1 cellular context compared by ENCODE assay signal in genomic region chr17:30378191-30378796, GRCh38.
TF ChIP-seq lines count a peak whose summit lies in the region.

No MANE protein-coding gene starts in this region.

TF ChIP-seq in K562, 482 proteins besides CTCF, POLR2A, EP300 and RAD21 (continued from another document and continues in another):
- TF ChIP-seq ZBTB17 (CRISPR knock-in tag; IDR thresholded peaks at IDR 0.05) (no peak), HNRNPLL (IDR thresholded peaks at IDR 0.05; ENCODE audit: low read depth, low read length, poor library complexity, severe bottlenecking) (no peak), ZNF655 (CRISPR knock-in tag; IDR thresholded peaks at IDR 0.05) (no peak), ZNF121 (CRISPR knock-in tag; conservative IDR thresholded peaks at IDR 0.05) (no peak), MTA1 (IDR thresholded peaks at IDR 0.05; ENCODE audit: borderline replicate concordance) (no peak), ZBTB33 (CRISPR knock-in tag; IDR thresholded peaks at IDR 0.05) (peak; percentile 99), SRSF7 (optimal IDR thresholded peaks at IDR 0.05; ENCODE audit: low read depth, low read length) (no peak), CBX3 (IDR thresholded peaks at IDR 0.05; ENCODE audit: borderline replicate concordance in 1 of 2, low read length in 2 of 2) (no peak; a peak in 1 of 3 replicates), ATF7 (IDR thresholded peaks at IDR 0.05) (no peak), POLR2AphosphoS5 (IDR thresholded peaks at IDR 0.05; ENCODE audit: control insufficient read depth, insufficient read depth, low read depth, low read length) (no peak), CSDE1 (IDR thresholded peaks at IDR 0.05) (no peak), MAX (CRISPR knock-in tag; IDR thresholded peaks at IDR 0.05) (no peak), COPS2 (conservative IDR thresholded peaks at IDR 0.05) (no peak), BDP1 (IDR thresholded peaks at IDR 0.05; ENCODE audit: insufficient read depth, insufficient read length) (no peak), SMC3 (conservative IDR thresholded peaks at IDR 0.05; ENCODE audit: insufficient read depth, low read depth, low read length) (no peak), SRSF3 (IDR thresholded peaks at IDR 0.05; ENCODE audit: insufficient read depth, low read length) (no peak), NCOR1 (IDR thresholded peaks at IDR 0.05) (no peak), DPF2 (IDR thresholded peaks at IDR 0.05) (0 out of 2 replicates have a peak, but pooled peaks have one; percentile 41), MGA (IDR thresholded peaks at IDR 0.05) (peak; percentile 62), TSHZ1 (CRISPR knock-in tag; IDR thresholded peaks at IDR 0.05) (no peak), MEF2D (tag; conservative IDR thresholded peaks at IDR 0.05; ENCODE audit: low read depth) (no peak), ZBTB7A (IDR thresholded peaks at IDR 0.05; ENCODE audit: borderline replicate concordance, control insufficient read depth, low read depth, low read length) (no peak), NONO (IDR thresholded peaks at IDR 0.05; ENCODE audit: low read depth in 2 of 2, low read length in 1 of 2) (no peak), ZNF282 (CRISPR knock-in tag; IDR thresholded peaks at IDR 0.05) (no peak), ZFP91 (CRISPR knock-in tag; IDR thresholded peaks at IDR 0.05) (0 out of 2 replicates have a peak, but pooled peaks have one; percentile 94), SPI1 (IDR thresholded peaks at IDR 0.05; ENCODE audit: borderline replicate concordance, low read depth, low read length) (no peak), CHAMP1 (IDR thresholded peaks at IDR 0.05) (peak; percentile 74), PATZ1 (CRISPR knock-in tag; IDR thresholded peaks at IDR 0.05; ENCODE audit: borderline replicate concordance) (no peak)
